9 cellular contexts compared by ENCODE assay signal in genomic region chr19:45103200-45103624, GRCh38. TPM values are rescaled to one million over a fixed set of nuclear protein-coding genes. Genes with fewer than 3 reads are reported as not detected.
DNase-seq lines count a peak whose midpoint lies in the region; ATAC-seq lines count a peak whose summit lies in the region.
"Had no signal": no experiment of that assay in that cellular context is flagged by ENCODE, and none has a peak within 500 bp of the region (broad histone marks: within the 10 kb centered on the region; RNA-seq: fewer than 3 reads in every experiment).

No MANE protein-coding gene starts in this region.

- no peaks in the 10 kb centered on the region for H3K36me3 Mint-ChIP-seq in activated CD8-positive, alpha-beta memory T cell treated with anti-CD3 and anti-CD28 coated beads, Interleukin-2, amount 10 ng/mL, durations not matched to agents 7 days and 5 days
- H3K36me3 Mint-ChIP-seq in activated T-cell treated with anti-CD3 and anti-CD28 coated beads, Interleukin-2, amount 50 U/mL, for 4 hours (ENCODE audit: insufficient read depth) = no peaks in the 10 kb centered on the region

- no peaks in the 10 kb centered on the region for H3K27me3 Mint-ChIP-seq in activated CD8-positive, alpha-beta memory T cell treated with anti-CD3 and anti-CD28 coated beads, Interleukin-2, amount 10 ng/mL, durations not matched to agents 7 days and 5 days
- no peaks in the 10 kb centered on the region for H3K27me3 Mint-ChIP-seq in activated T-cell treated with anti-CD3 and anti-CD28 coated beads, Interleukin-2, amount 50 U/mL, for 4 hours (ENCODE audit: low read depth)

- intact Hi-C loops in left cardiac atrium (cut with DNase I) = no loop called here

- H3K9me3 Mint-ChIP-seq in activated CD8-positive, alpha-beta memory T cell treated with anti-CD3 and anti-CD28 coated beads, Interleukin-2, amount 10 ng/mL, durations not matched to agents 7 days and 5 days (ENCODE audit: low read depth) = no peaks in the 10 kb centered on the region
- H3K9me3 Mint-ChIP-seq in activated T-cell treated with anti-CD3 and anti-CD28 coated beads, Interleukin-2, amount 50 U/mL, for 4 hours = no peaks in the 10 kb centered on the region

- peak overlapping the region; percentile 30 for H3K27ac Mint-ChIP-seq in activated CD8-positive, alpha-beta memory T cell treated with anti-CD3 and anti-CD28 coated beads, Interleukin-2, amount 10 ng/mL, durations not matched to agents 7 days and 5 days

- peak overlapping the region; percentile 26 for H3K27ac ChIP-seq in substantia nigra (ENCODE audit: low read depth, low read length, poor library complexity, severe bottlenecking)
- H3K27ac ChIP-seq: C4-2B had no signal

- CTCF ChIA-PET in activated CD8-positive, alpha-beta memory T cell treated with anti-CD3 and anti-CD28 coated beads, Interleukin-2, amount 10 ng/mL, durations not matched to agents 7 days and 5 days (lab: Charles Lee) = interaction anchor here (0.6 to 3.1 kb wide), 14 partner anchors 11 to 116 kb away, joined by 3 to 14 read pairs (median 3); partner anchors contain the start of genes CLASRP, PPP1R37 and TRAPPC6A

- ATAC-seq in activated CD8-positive, alpha-beta memory T cell treated with anti-CD3 and anti-CD28 coated beads, Interleukin-2, amount 10 ng/mL, durations not matched to agents 7 days and 5 days = peak; percentile 90
- peak; percentile 51 to 78 for ATAC-seq in activated T-cell treated with anti-CD3 and anti-CD28 coated beads, Interleukin-2, amount 50 U/mL, for 4 hours
- ATAC-seq in left cardiac atrium = peak; percentile 24 to 48
- ATAC-seq in HG02642 (IDR thresholded peaks at IDR 0.05; ENCODE audit: poor library complexity, unreplicated experiment) = no peak
- no peak for ATAC-seq in HG03460 (IDR thresholded peaks at IDR 0.05; ENCODE audit: unreplicated experiment)

- peaks cover 44% of the 10 kb centered on the region for H3K4me1 Mint-ChIP-seq in activated CD8-positive, alpha-beta memory T cell treated with anti-CD3 and anti-CD28 coated beads, Interleukin-2, amount 10 ng/mL, durations not matched to agents 7 days and 5 days
- peaks cover 59% of the 10 kb centered on the region for H3K4me1 Mint-ChIP-seq in activated T-cell treated with anti-CD3 and anti-CD28 coated beads, Interleukin-2, amount 50 U/mL, for 4 hours (ENCODE audit: low read depth)

- peak overlapping the region; percentile 26 for H3K4me3 Mint-ChIP-seq in activated CD8-positive, alpha-beta memory T cell treated with anti-CD3 and anti-CD28 coated beads, Interleukin-2, amount 10 ng/mL, durations not matched to agents 7 days and 5 days
- peak overlapping the region; percentile 56 for H3K4me3 Mint-ChIP-seq in activated T-cell treated with anti-CD3 and anti-CD28 coated beads, Interleukin-2, amount 50 U/mL, for 4 hours

- DNase-seq in activated CD8-positive, alpha-beta memory T cell treated with anti-CD3 and anti-CD28 coated beads, Interleukin-2, amount 10 ng/mL, durations not matched to agents 7 days and 5 days = peak; percentile 79
- DNase-seq in activated CD8-positive, alpha-beta memory T cell treated with anti-CD3 and anti-CD28 coated beads for 24 hours = no peak
- peak; percentile 30 for DNase-seq in activated T-cell treated with anti-CD3 and anti-CD28 coated beads, Interleukin-2, amount 50 U/mL, for 4 hours
- DNase-seq in left cardiac atrium (no peak), substantia nigra (lab: John Stamatoyannopoulos, UW) (peak in 8 of 49 donors; percentile 7 to 61 (median 16)), NCI-H1417 treated with DMSO at 0.1 percent for 48 hours (lab: John Stamatoyannopoulos, UW) (no peak)

RNA-seq across cellular contexts. Expression of gene PPP1R37, which starts 10.2 kb away (rescaled TPM):
- 10 to 100 TPM; 18.7 to 30.0 TPM for total RNA-seq in activated CD8-positive, alpha-beta memory T cell treated with anti-CD3 and anti-CD28 coated beads, Interleukin-2, amount 10 ng/mL, durations not matched to agents 7 days and 5 days
- total RNA-seq in activated T-cell treated with anti-CD3 and anti-CD28 coated beads, Interleukin-2, amount 50 U/mL, for 4 hours = 10 to 100 TPM; 23.2 to 24.9 (median 24.7) TPM
- total RNA-seq in left cardiac atrium = 10 to 100 TPM; 19.4 to 21.4 TPM

RNA-seq across cellular contexts. Expression of gene GEMIN7, which starts 24.2 kb away (rescaled TPM):
- total RNA-seq in activated CD8-positive, alpha-beta memory T cell treated with anti-CD3 and anti-CD28 coated beads, Interleukin-2, amount 10 ng/mL, durations not matched to agents 7 days and 5 days = 10 to 100 TPM; 26.2 to 34.4 TPM
- total RNA-seq in activated T-cell treated with anti-CD3 and anti-CD28 coated beads, Interleukin-2, amount 50 U/mL, for 4 hours = 10 to 100 TPM; 58.8 to 69.3 (median 65.0) TPM
- 10 to 100 TPM; 13.9 to 14.1 TPM for total RNA-seq in left cardiac atrium

RNA-seq across cellular contexts. Expression of gene ZNF296, which starts 26.9 kb away (rescaled TPM):
- 1 to 10 TPM; 5.3 to 9.5 TPM for total RNA-seq in activated CD8-positive, alpha-beta memory T cell treated with anti-CD3 and anti-CD28 coated beads, Interleukin-2, amount 10 ng/mL, durations not matched to agents 7 days and 5 days
- total RNA-seq in activated T-cell treated with anti-CD3 and anti-CD28 coated beads, Interleukin-2, amount 50 U/mL, for 4 hours = 10 to 100 TPM in 1 of 3 donors, 1 to 10 TPM in 2; 7.8 to 10.2 (median 8.6) TPM
- under 1 TPM; 0.44 to 0.73 TPM for total RNA-seq in left cardiac atrium

RNA-seq across cellular contexts. Expression of gene NKPD1, which starts 57.6 kb away (rescaled TPM):
- total RNA-seq in activated CD8-positive, alpha-beta memory T cell treated with anti-CD3 and anti-CD28 coated beads, Interleukin-2, amount 10 ng/mL, durations not matched to agents 7 days and 5 days = under 1 TPM; 0.14 to 0.18 TPM
- total RNA-seq in activated T-cell treated with anti-CD3 and anti-CD28 coated beads, Interleukin-2, amount 50 U/mL, for 4 hours = under 1 TPM; 0.30 to 0.45 (median 0.33) TPM
- under 1 TPM in 1 of 2 donors, not detected in 1; 0.05 TPM for total RNA-seq in left cardiac atrium

Comparison
In these comparisons a context has a peak if more than half of its experiments do, and no peak if none do; other contexts are left out.
1. DNase-seq: peak in activated CD8-positive, alpha-beta memory T cell treated with anti-CD3 and anti-CD28 coated beads, Interleukin-2, amount 10 ng/mL, durations not matched to agents 7 days and 5 days (single experiment) and activated T-cell treated with anti-CD3 and anti-CD28 coated beads, Interleukin-2, amount 50 U/mL, for 4 hours (single experiment); none in activated CD8-positive, alpha-beta memory T cell treated with anti-CD3 and anti-CD28 coated beads for 24 hours (single experiment), left cardiac atrium (single experiment) and NCI-H1417 treated with DMSO at 0.1 percent for 48 hours (single experiment).
2. ATAC-seq: peak in activated CD8-positive, alpha-beta memory T cell treated with anti-CD3 and anti-CD28 coated beads, Interleukin-2, amount 10 ng/mL, durations not matched to agents 7 days and 5 days (single experiment), activated T-cell treated with anti-CD3 and anti-CD28 coated beads, Interleukin-2, amount 50 U/mL, for 4 hours (2 of 2) and left cardiac atrium (2 of 2); none in HG02642 (single experiment) and HG03460 (single experiment).